In genomic region chr16:75622762-75623605, GRCh38 we compare ENCODE assay signal across 8 cellular contexts. TPM values are rescaled to one million over a fixed set of nuclear protein-coding genes. Genes with fewer than 3 reads are reported as not detected.
A peak's percentile ranks its signal among the peaks of the same experiment; 100 is the strongest.
DNase-seq lines count a peak whose midpoint lies in the region; ATAC-seq and TF ChIP-seq lines count a peak whose summit lies in the region.

ADAT1 (minus strand) TSS chr16:75623281; CDS start chr16:75620799, 2,482 bp downstream.

- intact Hi-C loops in activated B cell treated with CpG ODN at 0.5 μM for 24 hours (cut with micrococcal nuclease) (loop anchor here (1.0 to 2.0 kb wide), 10 partner anchors 24 to 1568 kb away; partner anchors contain the start of genes CFDP1, GABARAPL2, KARS1 and MON1B), spleen (cut with DNase I; ENCODE audit: low total_unique reads) (loop anchor here (5.0 to 10.0 kb wide), 2 partner anchors 56 to 158 kb away; partner anchors contain the start of genes GABARAPL2 and TMEM170A)

- H3K4me3 Mint-ChIP-seq in activated B cell treated with CpG ODN at 0.5 μM for 24 hours (peak within 1 kb of the TSS; percentile 98), immature natural killer cell (peak within 1 kb of the TSS; percentile 98 to 99 (median 99))

- DNase-seq in AG08395 (ENCODE audit: low spot score) (peak; percentile 97), NCI-H345 (lab: John Stamatoyannopoulos, UW) (peak; percentile 96), activated B cell treated with CpG ODN at 0.5 μM for 24 hours (peak; percentile 93), caudate nucleus (lab: John Stamatoyannopoulos, UW) (peak; percentile 30 to 98 (median 94)), immature natural killer cell (peak; percentile 95 to 96 (median 95)), spleen (peak; percentile 100)

- H3K9me3 Mint-ChIP-seq in activated B cell treated with CpG ODN at 0.5 μM for 24 hours (no peaks in the 10 kb centered on the region), immature natural killer cell (no peaks in the 10 kb centered on the region)

- peaks cover 0 to 59% (median 38%) of the 10 kb centered on the region in 6 donors for H3K36me3 ChIP-seq in spleen

- TF ChIP-seq CTCF in activated B cell treated with CpG ODN at 0.5 μM for 24 hours (IDR thresholded peaks at IDR 0.05) (no peak), spleen (IDR thresholded peaks at IDR 0.05 in 8 of 11, conservative IDR thresholded peaks at IDR 0.05 in 3 of 11) (peak in 3 of 11 experiments; percentile 17 to 47 (median 38))

- peaks cover 55% of the 10 kb centered on the region for H3K36me3 Mint-ChIP-seq in activated B cell treated with CpG ODN at 0.5 μM for 24 hours (ENCODE audit: low read depth)
- peaks cover 9 to 30% (median 14%) of the 10 kb centered on the region in 3 donors for H3K36me3 Mint-ChIP-seq in immature natural killer cell

- H3K27ac ChIP-seq in caudate nucleus (ENCODE audit: low read depth, low read length) (peak within 1 kb of the TSS; percentile 95), spleen (peak within 1 kb of the TSS; percentile 89 to 97 (median 94))

- in situ Hi-C loops in GM18951 (cut with MboI; ENCODE audit: low sequenced_read_pairs, unreplicated experiment): no loop called here

- H3K4me1 Mint-ChIP-seq in activated B cell treated with CpG ODN at 0.5 μM for 24 hours (peaks cover 22% of the 10 kb centered on the region), immature natural killer cell (peaks cover 44 to 57% of the 10 kb centered on the region in 2 donors)

- peak; percentile 97 for ATAC-seq in HG03196 (IDR thresholded peaks at IDR 0.05; ENCODE audit: unreplicated experiment)
- peak; percentile 97 for ATAC-seq in activated B cell treated with CpG ODN at 0.5 μM for 24 hours (ENCODE audit: low read depth)

- H3K4me1 ChIP-seq in spleen: peaks cover 14 to 62% (median 46%) of the 10 kb centered on the region in 6 donors

- 1% methylated on average over 45 to 62 of the region's 62 CpGs for WGBS in spleen, 5 donors

- H3K27me3 Mint-ChIP-seq in activated B cell treated with CpG ODN at 0.5 μM for 24 hours (no peaks in the 10 kb centered on the region), immature natural killer cell (ENCODE audit: low read depth in 3 of 3) (peaks cover 7 to 16% (median 15%) of the 10 kb centered on the region in 3 donors)

- no peaks in the 10 kb centered on the region for H3K27me3 ChIP-seq in spleen (replicated peaks in 1 of 7)

- H3K9me3 ChIP-seq in spleen: no peaks in the 10 kb centered on the region

- H3K4me3 ChIP-seq in spleen: peak within 1 kb of the TSS; percentile 62 to 94 (median 78)

- H3K27ac Mint-ChIP-seq in activated B cell treated with CpG ODN at 0.5 μM for 24 hours: peak within 1 kb of the TSS; percentile 95
- H3K27ac Mint-ChIP-seq in immature natural killer cell: peak within 1 kb of the TSS; percentile 91 to 99 (median 98)

- TF ChIP-seq POLR2A in GM18951 (IDR thresholded peaks at IDR 0.05; ENCODE audit: extremely low read depth, insufficient read depth, insufficient read length) (peak; percentile 89), spleen (IDR thresholded peaks at IDR 0.05) (peak; percentile 58 to 80 (median 74))

- CTCF ChIA-PET in activated B cell treated with CpG ODN at 0.5 μM for 24 hours (lab: Charles Lee): interaction anchor here (1.2 to 2.0 kb wide), 3 partner anchors 25 to 158 kb away, joined by 3 to 6 read pairs (median 3); partner anchors contain the start of genes KARS1 and TERF2IP

- POLR2A ChIA-PET in activated B cell treated with CpG ODN at 0.5 μM for 24 hours (lab: Charles Lee): interaction anchor here (0.5 to 3.0 kb wide), 21 partner anchors 10 to 1568 kb away, joined by 3 to 95 read pairs (median 5); partner anchors contain the start of genes CFDP1, GABARAPL2, KARS1 and MON1B

RNA-seq across cellular contexts. Expression of gene ADAT1, which starts in this region (rescaled TPM):
- 52.7 and 57.2 TPM in 2 replicates for total RNA-seq in activated B cell treated with CpG ODN at 0.5 μM for 24 hours
- 10 to 100 TPM; 19.5 to 37.1 (median 34.9) TPM for polyA plus RNA-seq in immature natural killer cell
- 100 to 1,000 TPM in 1 of 7 donors, 10 to 100 TPM in 6; 42.5 to 120 (median 65.5) TPM for total RNA-seq in spleen
- 10 to 100 TPM; 13.2 to 18.3 (median 14.5) TPM for polyA plus RNA-seq in spleen

Comparison
In these comparisons a context has a peak if more than half of its experiments do, and no peak if none do; other contexts are left out.
1. Peak in every context shown above with its lines: DNase-seq, ATAC-seq, H3K4me3 ChIP-seq and H3K27ac ChIP-seq.